In the genomic region with DNA sequence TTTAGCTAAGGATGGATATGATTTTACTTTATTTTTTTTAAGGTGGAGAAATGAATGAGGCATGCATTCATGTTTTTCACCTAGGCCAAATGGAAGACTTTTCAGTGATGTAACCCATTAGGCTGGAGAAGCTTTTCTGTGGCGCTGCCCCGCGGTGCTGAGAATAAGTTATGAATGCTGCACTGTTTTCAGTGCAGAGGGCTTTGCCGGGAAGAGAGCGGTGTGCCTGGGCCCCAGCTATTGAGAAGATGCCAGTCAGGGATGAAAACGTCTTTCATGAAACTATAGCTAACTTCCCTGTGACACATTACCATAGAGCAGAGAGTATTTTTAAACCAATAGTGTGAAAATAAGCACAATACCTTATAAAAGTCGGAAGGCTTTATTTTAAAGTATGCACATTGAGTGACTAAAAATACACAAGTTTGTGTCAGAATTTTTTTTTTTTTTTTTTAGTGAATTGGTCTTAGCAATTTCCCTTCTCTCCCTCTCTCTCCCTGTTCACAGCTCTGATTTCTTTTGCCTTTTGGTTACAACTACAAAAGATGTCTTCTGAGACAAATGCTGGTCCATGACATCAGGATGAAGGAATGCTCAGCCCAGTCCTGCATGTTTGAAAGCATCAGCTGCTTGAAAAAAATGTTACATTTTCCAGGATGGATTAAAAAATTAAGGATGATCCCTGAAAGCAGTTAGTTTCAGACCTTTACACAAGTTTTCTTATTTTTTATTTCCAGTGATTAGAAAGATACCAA, we compare ENCODE assay signal across 10 cellular contexts. TPM values are rescaled to one million over a fixed set of nuclear protein-coding genes. Genes with fewer than 3 reads are reported as not detected.
DNase-seq lines count a peak whose midpoint lies in the region; ATAC-seq and TF ChIP-seq lines count a peak whose summit lies in the region.
"Had no signal": no experiment of that assay in that cellular context is flagged by ENCODE, and none has a peak within 500 bp of the region (broad histone marks: within the 10 kb centered on the region; RNA-seq: fewer than 3 reads in every experiment).

No MANE protein-coding gene starts in this region.

- no peaks in the 10 kb centered on the region for H4K20me1 ChIP-seq in mammary epithelial cell (ENCODE audit: insufficient read depth, low read length)

- no peak overlapping the region for H2AFZ ChIP-seq in mammary epithelial cell (ENCODE audit: low read depth, low read length)

- H3K27me3 ChIP-seq in HUES48 (ENCODE audit: control insufficient read depth, insufficient read depth, low read length) (no peaks in the 10 kb centered on the region), mammary epithelial cell (ENCODE audit: insufficient read depth, low read length) (peaks cover 2% of the 10 kb centered on the region)

- BruUV-seq in mammary epithelial cell (replicated peaks; lab: Mats Ljungman, UMichigan), result no TSS peak

- peak overlapping the region; percentile 74 for H3K27ac ChIP-seq in HUES48 (ENCODE audit: low read depth, low read length)
- H3K27ac ChIP-seq in mammary epithelial cell (ENCODE audit: insufficient read depth, low read depth, low read length), result no peak overlapping the region
- H3K27ac ChIP-seq: WERI-Rb-1 had no signal

- DNase-seq in cerebellum (ENCODE audit: low spot score) (peak; percentile 10), iris pigment epithelial cell (ENCODE audit: low read depth) (peak; percentile 53), stromal cell of bone marrow (ENCODE audit: low read depth) (peak; percentile 6), activated gamma-delta T cell (lab: John Stamatoyannopoulos, UW) (no peak), mammary epithelial cell (no peak)
- DNase-seq: DMS153, WERI-Rb-1 had no signal

- in situ Hi-C loops in mammary epithelial cell (cut with MboI; ENCODE audit: low sequenced_read_pairs in 2 of 2), result loop anchor here (25.0 kb wide), 2 partner anchors 275 to 400 kb away; no protein-coding TSS in a partner anchor

- H3K4me1 ChIP-seq in HUES48 (ENCODE audit: control insufficient read depth, insufficient read depth, low read length) (peaks cover 14% of the 10 kb centered on the region; the same call in 1 of the 2 replicates), mammary epithelial cell (ENCODE audit: insufficient read depth, low read length) (no peaks in the 10 kb centered on the region)

- ATAC-seq in GM19455 (IDR thresholded peaks at IDR 0.05; ENCODE audit: unreplicated experiment), result no peak
- ATAC-seq in HG03139 (IDR thresholded peaks at IDR 0.05; ENCODE audit: unreplicated experiment), result no peak

- no peak for TF ChIP-seq CTCF in mammary epithelial cell (conservative IDR thresholded peaks at IDR 0.05 in 1 of 2, IDR thresholded peaks at IDR 0.05 in 1 of 2; ENCODE audit: extremely low read depth in 1 of 2, insufficient read depth in 1 of 2, low read depth in 1 of 2, low read length in 2 of 2)

- H3K36me3 ChIP-seq in HUES48 (ENCODE audit: control insufficient read depth, insufficient read depth, low read length) (no peaks in the 10 kb centered on the region), mammary epithelial cell (ENCODE audit: insufficient read depth, low read length) (no peaks in the 10 kb centered on the region)
- H3K36me3 ChIP-seq: WERI-Rb-1 had no signal

- H3K9ac ChIP-seq in HUES48 (ENCODE audit: low read depth, low read length), result no peak overlapping the region
- H3K9ac ChIP-seq in mammary epithelial cell (ENCODE audit: insufficient read depth, low read length), result no peak overlapping the region

- dilution Hi-C loops in mammary epithelial cell (cut with HindIII; ENCODE audit: low sequenced_read_pairs), result no loop called here

- 22% methylated on average over 4 of the region's 7 CpGs for WGBS in mammary epithelial cell (ENCODE audit: low coverage, missing lambda C conversion rate)

- no peak overlapping the region for H3K4me2 ChIP-seq in mammary epithelial cell (ENCODE audit: insufficient read depth, low read depth, low read length)

- intact Hi-C loops in mammary epithelial cell (cut with micrococcal nuclease), result no loop called here

- no peaks in the 10 kb centered on the region for H3K9me3 ChIP-seq in HUES48 (ENCODE audit: control insufficient read depth, insufficient read depth, low read length)
- no peaks in the 10 kb centered on the region for H3K9me3 ChIP-seq in mammary epithelial cell (replicated peaks; ENCODE audit: insufficient read depth, low read length)

- no peak overlapping the region for H3K4me3 ChIP-seq in HUES48 (ENCODE audit: low read depth, low read length)
- no peak overlapping the region for H3K4me3 ChIP-seq in mammary epithelial cell (replicated peaks in 1 of 3; ENCODE audit: insufficient read depth in 1 of 3, low read depth in 2 of 3, low read length in 3 of 3)

- no peaks in the 10 kb centered on the region for H3K79me2 ChIP-seq in mammary epithelial cell (ENCODE audit: insufficient read depth, low read length)

- CTCF ChIA-PET in mammary epithelial cell (lab: Charles Lee; ENCODE audit: low non-redundant PET), result no interaction called here

RNA-seq across cellular contexts. Expression of a gene that starts 48.3 kb away (rescaled TPM):
- total RNA-seq in cerebellum, result 76.7 TPM
- under 1 TPM in 1 of 2 donors, not detected in 1; 0.33 TPM for total RNA-seq in mammary epithelial cell
- 0.01 TPM for polyA plus RNA-seq in mammary epithelial cell
- polyA minus RNA-seq in mammary epithelial cell, result not detected

Comparison
In these comparisons a context has a peak if more than half of its experiments do, and no peak if none do; other contexts are left out.
1. DNase-seq: peak in cerebellum (single experiment), iris pigment epithelial cell (single experiment) and stromal cell of bone marrow (single experiment); none in activated gamma-delta T cell (single experiment) and mammary epithelial cell (single experiment).
2. RNA of a gene that starts 48.3 kb away (total RNA-seq): 76.7 TPM in cerebellum (single experiment); 0.33 TPM in mammary epithelial cell; every median in the first group is over 10 times any median in the second.